Comparison of ENCODE assay signal across 8 cellular contexts in genomic region chr1:17437260-17438175, GRCh38. TPM values are rescaled to one million over a fixed set of nuclear protein-coding genes. Genes with fewer than 3 reads are reported as not detected.
DNase-seq lines count a peak whose midpoint lies in the region; ATAC-seq and TF ChIP-seq lines count a peak whose summit lies in the region.

No MANE protein-coding gene starts in this region.

- no peaks in the 10 kb centered on the region for H3K27me3 Mint-ChIP-seq in CD4-positive, alpha-beta T cell
- H3K27me3 Mint-ChIP-seq in central memory CD8-positive, alpha-beta T cell: no peaks in the 10 kb centered on the region

- no peak for TF ChIP-seq RAD21 in Ishikawa (IDR thresholded peaks at IDR 0.05; ENCODE audit: low read depth)

- POLR2A ChIA-PET in CD4-positive, alpha-beta T cell (lab: Charles Lee): interaction anchor here (0.6 to 1.8 kb wide), 3 partner anchors 12 to 793 kb away, joined by 3 to 6 read pairs (median 4); no protein-coding TSS in a partner anchor

- H3K27ac Mint-ChIP-seq in CD4-positive, alpha-beta T cell: peak overlapping the region; percentile 82
- H3K27ac Mint-ChIP-seq in central memory CD8-positive, alpha-beta T cell (ENCODE audit: low read depth): peak overlapping the region; percentile 46

- ATAC-seq in CD4-positive, alpha-beta T cell (ENCODE audit: poor library complexity): peak; percentile 33
- ATAC-seq in GM19463 (IDR thresholded peaks at IDR 0.05; ENCODE audit: unreplicated experiment): peak; percentile 29
- peak; percentile 12 for ATAC-seq in central memory CD8-positive, alpha-beta T cell (replicated peaks; ENCODE audit: extremely low read depth, poor library complexity, severe bottlenecking)
- ATAC-seq in left colon: peak; percentile 59
- no peak for ATAC-seq in GM21528 (IDR thresholded peaks at IDR 0.05; ENCODE audit: low FRiP score, unreplicated experiment)

- intact Hi-C loops in CD4-positive, alpha-beta T cell (cut with DNase I, micrococcal nuclease): loop anchor here (2.0 to 5.0 kb wide), 4 partner anchors 19 to 800 kb away; partner anchors contain the start of genes SDHB (in 2 of the 2) and ATP13A2 (in 1 of the 2)
- intact Hi-C loops in left colon (cut with DNase I, micrococcal nuclease): no loop called here

- no peaks in the 10 kb centered on the region for H3K9me3 Mint-ChIP-seq in CD4-positive, alpha-beta T cell
- no peaks in the 10 kb centered on the region for H3K9me3 Mint-ChIP-seq in central memory CD8-positive, alpha-beta T cell

- H3K9me3 ChIP-seq in CD4-positive, alpha-beta T cell (ENCODE audit: control insufficient read depth, low read length): no peaks in the 10 kb centered on the region

- peaks cover 46% of the 10 kb centered on the region for H3K36me3 Mint-ChIP-seq in CD4-positive, alpha-beta T cell (ENCODE audit: low read depth)
- H3K36me3 Mint-ChIP-seq in central memory CD8-positive, alpha-beta T cell (ENCODE audit: insufficient read depth): peaks cover 26% of the 10 kb centered on the region

- peak in 9 of 10 experiments; percentile 12 to 57 (median 36) for DNase-seq in CD4-positive, alpha-beta T cell
- peak; percentile 38 to 55 (median 44) for DNase-seq in activated CD4-positive, CD25-positive, alpha-beta regulatory T cell (lab: John Stamatoyannopoulos, UW)
- DNase-seq in central memory CD8-positive, alpha-beta T cell (ENCODE audit: low spot score in 2 of 2): peak in 1 of 2 donors; percentile 25
- DNase-seq in left colon: peak; percentile 35 to 60
- peak; percentile 41 to 56 for DNase-seq in stimulated activated CD4-positive, alpha-beta T cell treated with anti-CD3 and anti-CD28 coated beads, Interleukin-2, amount 100 ng/mL, for 48 hours

- CTCF ChIA-PET in CD4-positive, alpha-beta T cell (lab: Charles Lee): no interaction called here

- peak overlapping the region; percentile 80 for H3K27ac ChIP-seq in CD4-positive, alpha-beta T cell (ENCODE audit: low read depth, low read length)

- TF ChIP-seq CTCF in CD4-positive, alpha-beta T cell (IDR thresholded peaks at IDR 0.05): no peak

- TF ChIP-seq EP300 in Ishikawa (IDR thresholded peaks at IDR 0.05; ENCODE audit: borderline replicate concordance): no peak

- peaks cover 56% of the 10 kb centered on the region for H3K4me1 Mint-ChIP-seq in CD4-positive, alpha-beta T cell (ENCODE audit: low read depth)
- H3K4me1 Mint-ChIP-seq in central memory CD8-positive, alpha-beta T cell: peaks cover 37% of the 10 kb centered on the region

- H3K27me3 ChIP-seq in CD4-positive, alpha-beta T cell (ENCODE audit: control insufficient read depth, insufficient read depth, low read length): no peaks in the 10 kb centered on the region

- peak overlapping the region; percentile 87 for H3K4me3 Mint-ChIP-seq in CD4-positive, alpha-beta T cell
- H3K4me3 Mint-ChIP-seq in central memory CD8-positive, alpha-beta T cell: peak overlapping the region; percentile 72

TF ChIP-seq in Ishikawa, 13 proteins besides CTCF, POLR2A, EP300 and RAD21:
- TF ChIP-seq CREB1 (IDR thresholded peaks at IDR 0.05; ENCODE audit: low read depth): no peak
- TF ChIP-seq ZBTB7A (IDR thresholded peaks at IDR 0.05; ENCODE audit: low read depth): 0 out of 2 replicates have a peak, but pooled peaks have one; percentile 10

RNA-seq across cellular contexts. Expression of gene RCC2, which starts 2.0 kb away (rescaled TPM):
- 10 to 100 TPM; 20.1 to 21.0 TPM for total RNA-seq in CD4-positive, alpha-beta T cell
- 10 to 100 TPM; 48.8 to 64.1 TPM for total RNA-seq in left colon

Comparison
In these comparisons a context has a peak if more than half of its experiments do, and no peak if none do; other contexts are left out.
1. intact Hi-C loops: an anchor here in CD4-positive, alpha-beta T cell (2.0 to 5.0 kb wide); none called in left colon.